9 cellular contexts compared by ENCODE assay signal in the genomic region with DNA sequence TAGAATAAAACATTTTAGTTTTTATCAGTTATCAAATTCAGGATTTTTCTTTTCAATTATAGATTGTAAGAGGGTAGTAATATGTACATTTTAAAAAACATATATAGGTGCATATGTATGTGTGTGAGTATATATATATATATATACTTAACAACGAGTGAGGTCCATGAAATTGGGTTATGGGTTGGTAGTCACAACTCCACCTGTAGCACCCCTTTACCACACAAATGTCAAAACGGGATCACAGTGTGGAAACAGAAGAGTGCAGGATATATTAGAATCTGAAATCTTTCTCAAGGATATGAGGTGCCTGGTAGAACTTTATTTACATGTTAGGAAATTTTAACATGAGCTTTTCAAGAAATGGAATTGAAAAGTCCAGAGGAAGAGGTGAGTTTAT. TPM values are rescaled to one million over a fixed set of nuclear protein-coding genes. Genes with fewer than 3 reads are reported as not detected.
DNase-seq lines count a peak whose midpoint lies in the region; ATAC-seq and TF ChIP-seq lines count a peak whose summit lies in the region.
"Had no signal": no experiment of that assay in that cellular context is flagged by ENCODE, and none has a peak within 500 bp of the region (broad histone marks: within the 10 kb centered on the region; RNA-seq: fewer than 3 reads in every experiment).

No MANE protein-coding gene starts in this region.

- TF ChIP-seq POLR2A in stomach (IDR thresholded peaks at IDR 0.05): no peak

- H3K27me3 ChIP-seq in stomach: no peaks in the 10 kb centered on the region
- H3K27me3 ChIP-seq: SJCRH30 had no signal

- H3K27ac Mint-ChIP-seq in activated CD8-positive, alpha-beta T cell treated with anti-CD3 and anti-CD28 coated beads, Interleukin-2, amount 10 ng/mL, durations not matched to agents 7 days and 5 days: peak overlapping the region; percentile 32
- no peak overlapping the region for H3K27ac Mint-ChIP-seq in activated CD8-positive, alpha-beta T cell treated with anti-CD3 and anti-CD28 coated beads for 36 hours

- peaks cover 6 to 37% (median 23%) of the 10 kb centered on the region in 4 donors for H3K4me1 ChIP-seq in stomach

- POLR2A ChIA-PET in activated CD8-positive, alpha-beta T cell treated with anti-CD3 and anti-CD28 coated beads, Interleukin-2, amount 10 ng/mL, durations not matched to agents 7 days and 5 days (lab: Charles Lee): interaction anchor here (0.5 kb wide), 1 partner anchor 23 kb away, joined by 3 read pairs; no protein-coding TSS in a partner anchor
- POLR2A ChIA-PET in activated CD8-positive, alpha-beta T cell treated with anti-CD3 and anti-CD28 coated beads for 36 hours (lab: Charles Lee): no interaction called here

- H3K9me3 ChIP-seq in stomach: no peaks in the 10 kb centered on the region

- H3K36me3 ChIP-seq in stomach: no peaks in the 10 kb centered on the region
- H3K36me3 ChIP-seq: SJCRH30 had no signal

- CTCF ChIA-PET in activated CD8-positive, alpha-beta T cell treated with anti-CD3 and anti-CD28 coated beads, Interleukin-2, amount 10 ng/mL, durations not matched to agents 7 days and 5 days (lab: Charles Lee): interaction anchor here (1.4 to 3.8 kb wide), 2 partner anchors 10 to 33 kb away, joined by 3 to 17 read pairs; no protein-coding TSS in a partner anchor
- CTCF ChIA-PET in activated CD8-positive, alpha-beta T cell treated with anti-CD3 and anti-CD28 coated beads for 36 hours (lab: Charles Lee): interaction anchor here (2.0 kb wide), 1 partner anchor 34 kb away, joined by 4 read pairs; no protein-coding TSS in a partner anchor

- TF ChIP-seq EP300 in stomach (IDR thresholded peaks at IDR 0.05): no peak

- no peak overlapping the region for H3K4me3 Mint-ChIP-seq in activated CD8-positive, alpha-beta T cell treated with anti-CD3 and anti-CD28 coated beads, Interleukin-2, amount 10 ng/mL, durations not matched to agents 7 days and 5 days
- H3K4me3 Mint-ChIP-seq in activated CD8-positive, alpha-beta T cell treated with anti-CD3 and anti-CD28 coated beads for 36 hours: no peak overlapping the region

- peaks cover 19% of the 10 kb centered on the region for H3K36me3 Mint-ChIP-seq in activated CD8-positive, alpha-beta T cell treated with anti-CD3 and anti-CD28 coated beads, Interleukin-2, amount 10 ng/mL, durations not matched to agents 7 days and 5 days (ENCODE audit: low read depth)
- no peaks in the 10 kb centered on the region for H3K36me3 Mint-ChIP-seq in activated CD8-positive, alpha-beta T cell treated with anti-CD3 and anti-CD28 coated beads for 36 hours (ENCODE audit: low read depth)

- 1 to 7% (median 2%) methylated on average over 2 of the region's 2 CpGs for WGBS in stomach, 5 donors

- H3K9me3 Mint-ChIP-seq in activated CD8-positive, alpha-beta T cell treated with anti-CD3 and anti-CD28 coated beads, Interleukin-2, amount 10 ng/mL, durations not matched to agents 7 days and 5 days (ENCODE audit: insufficient read depth): peaks cover 5% of the 10 kb centered on the region
- peaks cover 2% of the 10 kb centered on the region for H3K9me3 Mint-ChIP-seq in activated CD8-positive, alpha-beta T cell treated with anti-CD3 and anti-CD28 coated beads for 36 hours

- H3K4me3 ChIP-seq in stomach: peak overlapping the region in 2 of 4 donors; percentile 87 to 90
- H3K4me3 ChIP-seq: SJCRH30 had no signal

- peaks cover 37% of the 10 kb centered on the region for H3K4me1 Mint-ChIP-seq in activated CD8-positive, alpha-beta T cell treated with anti-CD3 and anti-CD28 coated beads, Interleukin-2, amount 10 ng/mL, durations not matched to agents 7 days and 5 days (ENCODE audit: low read depth)
- H3K4me1 Mint-ChIP-seq in activated CD8-positive, alpha-beta T cell treated with anti-CD3 and anti-CD28 coated beads for 36 hours (ENCODE audit: low read depth): peaks cover 27% of the 10 kb centered on the region

- TF ChIP-seq CTCF in activated CD8-positive, alpha-beta T cell treated with anti-CD3 and anti-CD28 coated beads for 36 hours (IDR thresholded peaks at IDR 0.05): no peak
- TF ChIP-seq CTCF in stomach (IDR thresholded peaks at IDR 0.05): no peak

- no peak for ATAC-seq in activated CD8-positive, alpha-beta T cell treated with anti-CD3 and anti-CD28 coated beads, Interleukin-2, amount 10 ng/mL, durations not matched to agents 7 days and 5 days
- ATAC-seq in activated CD8-positive, alpha-beta T cell treated with anti-CD3 and anti-CD28 coated beads for 36 hours: no peak
- ATAC-seq in HG02970 (IDR thresholded peaks at IDR 0.05; ENCODE audit: low FRiP score, unreplicated experiment): no peak

- intact Hi-C loops in activated CD8-positive, alpha-beta T cell treated with anti-CD3 and anti-CD28 coated beads for 36 hours (cut with micrococcal nuclease): loop anchor here (5.0 to 10.0 kb wide), 2 partner anchors 90 to 167 kb away; partner anchors contain the start of genes FBXO33, PNN and TRAPPC6B
- intact Hi-C loops in stomach (cut with DNase I; ENCODE audit: low total_unique reads): no loop called here

- H3K27ac ChIP-seq in stomach: peak overlapping the region in 4 of 5 donors; percentile 95 to 98 (median 97)
- H3K27ac ChIP-seq: SJCRH30 had no signal

- DNase-seq in activated CD8-positive, alpha-beta T cell treated with anti-CD3 and anti-CD28 coated beads, Interleukin-2, amount 10 ng/mL, durations not matched to agents 7 days and 5 days: no peak
- DNase-seq in activated CD8-positive, alpha-beta T cell treated with anti-CD3 and anti-CD28 coated beads for 36 hours: no peak
- DNase-seq in NOMO-1 treated with dmso at 0.1 percent for 144 hours (lab: John Stamatoyannopoulos, UW; ENCODE audit: unreplicated experiment): peak; percentile 21
- peak; percentile 56 for DNase-seq in fibroblast of peridontal ligament (ENCODE audit: extremely low read depth)
- DNase-seq in stomach: no peak
- no peak for DNase-seq in UCSD-AML1 (lab: John Stamatoyannopoulos, UW; ENCODE audit: unreplicated experiment)
- no peak for DNase-seq in stimulated activated CD4-positive, alpha-beta T cell treated with anti-CD3 and anti-CD28 coated beads, Interleukin-1b, Interleukin-23, amount 100 ng/mL, for 48 hours

- no peaks in the 10 kb centered on the region for H3K27me3 Mint-ChIP-seq in activated CD8-positive, alpha-beta T cell treated with anti-CD3 and anti-CD28 coated beads, Interleukin-2, amount 10 ng/mL, durations not matched to agents 7 days and 5 days (ENCODE audit: low read depth)
- H3K27me3 Mint-ChIP-seq in activated CD8-positive, alpha-beta T cell treated with anti-CD3 and anti-CD28 coated beads for 36 hours: no peaks in the 10 kb centered on the region

RNA-seq across cellular contexts. Expression of gene MIA2, which starts 31.3 kb away (rescaled TPM):
- 10 to 100 TPM; 18.6 to 21.2 TPM for total RNA-seq in activated CD8-positive, alpha-beta T cell treated with anti-CD3 and anti-CD28 coated beads, Interleukin-2, amount 10 ng/mL, durations not matched to agents 7 days and 5 days
- total RNA-seq in activated CD8-positive, alpha-beta T cell treated with anti-CD3 and anti-CD28 coated beads for 36 hours: 10 to 100 TPM; 17.6 to 18.3 TPM
- 10 to 100 TPM; 41.4 to 72.4 (median 58.9) TPM for total RNA-seq in stomach
- 10 to 100 TPM; 23.6 to 45.6 (median 26.1) TPM for polyA plus RNA-seq in stomach

Comparison
In these comparisons a context has a peak if more than half of its experiments do, and no peak if none do; other contexts are left out.
1. DNase-seq: peak in NOMO-1 treated with dmso at 0.1 percent for 144 hours (single experiment) and fibroblast of peridontal ligament (single experiment); none in activated CD8-positive, alpha-beta T cell treated with anti-CD3 and anti-CD28 coated beads, Interleukin-2, amount 10 ng/mL, durations not matched to agents 7 days and 5 days (single experiment), activated CD8-positive, alpha-beta T cell treated with anti-CD3 and anti-CD28 coated beads for 36 hours (single experiment), stomach (single experiment), UCSD-AML1 (single experiment) and stimulated activated CD4-positive, alpha-beta T cell treated with anti-CD3 and anti-CD28 coated beads, Interleukin-1b, Interleukin-23, amount 100 ng/mL, for 48 hours (single experiment).